1 cellular context compared by ENCODE assay signal in the genomic region with DNA sequence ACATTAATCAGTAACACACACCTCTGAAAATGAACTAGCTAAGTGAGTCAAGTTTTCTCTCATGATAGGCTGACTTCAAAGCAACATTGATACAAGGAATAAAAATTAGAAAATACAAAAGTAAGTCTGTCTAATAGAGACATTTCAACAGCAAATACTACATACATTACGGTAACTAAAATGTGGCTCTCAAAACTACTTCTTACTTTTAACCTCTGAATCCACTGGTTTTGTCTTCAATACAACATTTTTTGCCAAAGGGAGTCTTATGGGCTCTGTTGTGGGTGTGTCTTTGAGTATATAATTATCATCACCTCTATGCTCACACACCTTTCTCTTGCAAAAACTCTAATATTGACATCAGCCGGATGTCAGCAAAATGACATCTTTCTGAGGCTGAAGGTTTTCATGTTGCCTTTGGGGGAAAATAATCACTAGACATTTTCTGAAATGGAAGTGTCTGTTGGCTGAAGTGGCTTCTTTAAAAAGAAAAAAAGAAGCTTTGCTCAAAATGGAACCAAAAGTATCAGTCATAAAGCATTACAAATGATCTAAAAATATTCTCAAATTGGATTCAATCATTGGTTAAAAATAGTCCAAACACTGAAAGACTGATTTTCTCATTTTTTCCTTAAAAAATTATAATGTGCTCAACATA.
TF ChIP-seq lines count a peak whose summit lies in the region.

No MANE protein-coding gene starts in this region.

TF ChIP-seq in GM12878, 131 proteins besides CTCF, POLR2A, EP300 and RAD21 (continued from another document):
- peak; percentile 99 for TF ChIP-seq MEF2A (IDR thresholded peaks at IDR 0.05; ENCODE audit: insufficient read depth, low read depth, low read length)
- peak in 1 of 2 experiments; percentile 60; a peak in 1 of 4 replicates for TF ChIP-seq ETV6 (conservative IDR thresholded peaks at IDR 0.05 in 1 of 2, IDR thresholded peaks at IDR 0.05 in 1 of 2; ENCODE audit: borderline replicate concordance in 1 of 2, low read depth in 1 of 2)
- 0 out of 2 replicates have a peak, but pooled peaks have one; percentile 44 for TF ChIP-seq RB1 (IDR thresholded peaks at IDR 0.05; ENCODE audit: borderline replicate concordance)
- TF ChIP-seq MTA3 (IDR thresholded peaks at IDR 0.05; ENCODE audit: borderline replicate concordance, low read length): 0 out of 2 replicates have a peak, but pooled peaks have one; percentile 39
- TF ChIP-seq ZBED1 (IDR thresholded peaks at IDR 0.05; ENCODE audit: borderline replicate concordance): peak; percentile 76
- peak; percentile 83 for TF ChIP-seq MEF2B (IDR thresholded peaks at IDR 0.05; ENCODE audit: partially characterized antibody, poor library complexity, severe bottlenecking)
- 0 out of 2 replicates have a peak, but pooled peaks have one; percentile 1 for TF ChIP-seq HDGF (IDR thresholded peaks at IDR 0.05)
- no peak for TF ChIP-seq LARP7 (IDR thresholded peaks at IDR 0.05)
- TF ChIP-seq RUNX3 (IDR thresholded peaks at IDR 0.05; ENCODE audit: low read length): peak; percentile 70; the same call in 1 of the 2 replicates
- TF ChIP-seq, protein P1, sequence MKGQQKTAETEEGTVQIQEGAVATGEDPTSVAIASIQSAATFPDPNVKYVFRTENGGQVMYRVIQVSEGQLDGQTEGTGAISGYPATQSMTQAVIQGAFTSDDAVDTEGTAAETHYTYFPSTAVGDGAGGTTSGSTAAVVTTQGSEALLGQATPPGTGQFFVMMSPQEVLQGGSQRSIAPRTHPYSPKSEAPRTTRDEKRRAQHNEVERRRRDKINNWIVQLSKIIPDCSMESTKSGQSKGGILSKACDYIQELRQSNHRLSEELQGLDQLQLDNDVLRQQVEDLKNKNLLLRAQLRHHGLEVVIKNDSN (IDR thresholded peaks at IDR 0.05; ENCODE audit: borderline replicate concordance, extremely low read length, insufficient read depth, low read depth, low read length): no peak
- TF ChIP-seq GABPA (IDR thresholded peaks at IDR 0.05; ENCODE audit: low read depth): peak; percentile 72
- TF ChIP-seq CEBPB (IDR thresholded peaks at IDR 0.05; ENCODE audit: borderline replicate concordance in 1 of 2, low read depth in 2 of 2, low read length in 2 of 2): 0 out of 4 replicates have a peak, but pooled peaks of 1 of the 2 experiments have one; percentile 86
- peak; percentile 24; the same call in 1 of the 2 replicates for TF ChIP-seq PML (IDR thresholded peaks at IDR 0.05; ENCODE audit: low read length)
- TF ChIP-seq POLR2AphosphoS2 (IDR thresholded peaks at IDR 0.05; ENCODE audit: low read depth, low read length): no peak
- no peak for TF ChIP-seq BACH1 (IDR thresholded peaks at IDR 0.05; ENCODE audit: borderline replicate concordance)
- TF ChIP-seq, protein P2, sequence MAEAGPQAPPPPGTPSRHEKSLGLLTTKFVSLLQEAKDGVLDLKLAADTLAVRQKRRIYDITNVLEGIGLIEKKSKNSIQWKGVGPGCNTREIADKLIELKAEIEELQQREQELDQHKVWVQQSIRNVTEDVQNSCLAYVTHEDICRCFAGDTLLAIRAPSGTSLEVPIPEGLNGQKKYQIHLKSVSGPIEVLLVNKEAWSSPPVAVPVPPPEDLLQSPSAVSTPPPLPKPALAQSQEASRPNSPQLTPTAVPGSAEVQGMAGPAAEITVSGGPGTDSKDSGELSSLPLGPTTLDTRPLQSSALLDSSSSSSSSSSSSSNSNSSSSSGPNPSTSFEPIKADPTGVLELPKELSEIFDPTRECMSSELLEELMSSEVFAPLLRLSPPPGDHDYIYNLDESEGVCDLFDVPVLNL (IDR thresholded peaks at IDR 0.05; ENCODE audit: low read depth, low read length): no peak
- TF ChIP-seq, protein P3, sequence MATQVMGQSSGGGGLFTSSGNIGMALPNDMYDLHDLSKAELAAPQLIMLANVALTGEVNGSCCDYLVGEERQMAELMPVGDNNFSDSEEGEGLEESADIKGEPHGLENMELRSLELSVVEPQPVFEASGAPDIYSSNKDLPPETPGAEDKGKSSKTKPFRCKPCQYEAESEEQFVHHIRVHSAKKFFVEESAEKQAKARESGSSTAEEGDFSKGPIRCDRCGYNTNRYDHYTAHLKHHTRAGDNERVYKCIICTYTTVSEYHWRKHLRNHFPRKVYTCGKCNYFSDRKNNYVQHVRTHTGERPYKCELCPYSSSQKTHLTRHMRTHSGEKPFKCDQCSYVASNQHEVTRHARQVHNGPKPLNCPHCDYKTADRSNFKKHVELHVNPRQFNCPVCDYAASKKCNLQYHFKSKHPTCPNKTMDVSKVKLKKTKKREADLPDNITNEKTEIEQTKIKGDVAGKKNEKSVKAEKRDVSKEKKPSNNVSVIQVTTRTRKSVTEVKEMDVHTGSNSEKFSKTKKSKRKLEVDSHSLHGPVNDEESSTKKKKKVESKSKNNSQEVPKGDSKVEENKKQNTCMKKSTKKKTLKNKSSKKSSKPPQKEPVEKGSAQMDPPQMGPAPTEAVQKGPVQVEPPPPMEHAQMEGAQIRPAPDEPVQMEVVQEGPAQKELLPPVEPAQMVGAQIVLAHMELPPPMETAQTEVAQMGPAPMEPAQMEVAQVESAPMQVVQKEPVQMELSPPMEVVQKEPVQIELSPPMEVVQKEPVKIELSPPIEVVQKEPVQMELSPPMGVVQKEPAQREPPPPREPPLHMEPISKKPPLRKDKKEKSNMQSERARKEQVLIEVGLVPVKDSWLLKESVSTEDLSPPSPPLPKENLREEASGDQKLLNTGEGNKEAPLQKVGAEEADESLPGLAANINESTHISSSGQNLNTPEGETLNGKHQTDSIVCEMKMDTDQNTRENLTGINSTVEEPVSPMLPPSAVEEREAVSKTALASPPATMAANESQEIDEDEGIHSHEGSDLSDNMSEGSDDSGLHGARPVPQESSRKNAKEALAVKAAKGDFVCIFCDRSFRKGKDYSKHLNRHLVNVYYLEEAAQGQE (IDR thresholded peaks at IDR 0.05; ENCODE audit: low read depth, low read length): no peak
- no peak for TF ChIP-seq SMAD5 (IDR thresholded peaks at IDR 0.05; ENCODE audit: low read depth)
- no peak for TF ChIP-seq CHD2 (IDR thresholded peaks at IDR 0.05; ENCODE audit: borderline replicate concordance, low read depth, low read length)
- no peak for TF ChIP-seq PAX5 (IDR thresholded peaks at IDR 0.05; ENCODE audit: borderline replicate concordance, low read depth, low read length)
- TF ChIP-seq FOXM1 (IDR thresholded peaks at IDR 0.05; ENCODE audit: low read depth, low read length): peak; percentile 90; the same call in 1 of the 2 replicates
- TF ChIP-seq ZNF384 (IDR thresholded peaks at IDR 0.05; ENCODE audit: borderline replicate concordance, low read depth, low read length): peak; percentile 91
- no peak for TF ChIP-seq SP1 (IDR thresholded peaks at IDR 0.05; ENCODE audit: low read depth, low read length)
- 0 out of 2 replicates have a peak, but pooled peaks have one; percentile 12 for TF ChIP-seq GATAD2B (conservative IDR thresholded peaks at IDR 0.05; ENCODE audit: low read depth)
- TF ChIP-seq, protein P4, sequence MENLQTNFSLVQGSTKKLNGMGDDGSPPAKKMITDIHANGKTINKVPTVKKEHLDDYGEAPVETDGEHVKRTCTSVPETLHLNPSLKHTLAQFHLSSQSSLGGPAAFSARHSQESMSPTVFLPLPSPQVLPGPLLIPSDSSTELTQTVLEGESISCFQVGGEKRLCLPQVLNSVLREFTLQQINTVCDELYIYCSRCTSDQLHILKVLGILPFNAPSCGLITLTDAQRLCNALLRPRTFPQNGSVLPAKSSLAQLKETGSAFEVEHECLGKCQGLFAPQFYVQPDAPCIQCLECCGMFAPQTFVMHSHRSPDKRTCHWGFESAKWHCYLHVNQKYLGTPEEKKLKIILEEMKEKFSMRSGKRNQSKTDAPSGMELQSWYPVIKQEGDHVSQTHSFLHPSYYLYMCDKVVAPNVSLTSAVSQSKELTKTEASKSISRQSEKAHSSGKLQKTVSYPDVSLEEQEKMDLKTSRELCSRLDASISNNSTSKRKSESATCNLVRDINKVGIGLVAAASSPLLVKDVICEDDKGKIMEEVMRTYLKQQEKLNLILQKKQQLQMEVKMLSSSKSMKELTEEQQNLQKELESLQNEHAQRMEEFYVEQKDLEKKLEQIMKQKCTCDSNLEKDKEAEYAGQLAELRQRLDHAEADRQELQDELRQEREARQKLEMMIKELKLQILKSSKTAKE (IDR thresholded peaks at IDR 0.05; ENCODE audit: low read depth, poor library complexity, severe bottlenecking): peak; percentile 73
- TF ChIP-seq, protein P5, sequence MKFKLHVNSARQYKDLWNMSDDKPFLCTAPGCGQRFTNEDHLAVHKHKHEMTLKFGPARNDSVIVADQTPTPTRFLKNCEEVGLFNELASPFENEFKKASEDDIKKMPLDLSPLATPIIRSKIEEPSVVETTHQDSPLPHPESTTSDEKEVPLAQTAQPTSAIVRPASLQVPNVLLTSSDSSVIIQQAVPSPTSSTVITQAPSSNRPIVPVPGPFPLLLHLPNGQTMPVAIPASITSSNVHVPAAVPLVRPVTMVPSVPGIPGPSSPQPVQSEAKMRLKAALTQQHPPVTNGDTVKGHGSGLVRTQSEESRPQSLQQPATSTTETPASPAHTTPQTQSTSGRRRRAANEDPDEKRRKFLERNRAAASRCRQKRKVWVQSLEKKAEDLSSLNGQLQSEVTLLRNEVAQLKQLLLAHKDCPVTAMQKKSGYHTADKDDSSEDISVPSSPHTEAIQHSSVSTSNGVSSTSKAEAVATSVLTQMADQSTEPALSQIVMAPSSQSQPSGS (IDR thresholded peaks at IDR 0.05; ENCODE audit: low read length): peak; percentile 97
- TF ChIP-seq SMC3 (IDR thresholded peaks at IDR 0.05; ENCODE audit: borderline replicate concordance, low read length): no peak
- no peak for TF ChIP-seq BHLHE40 (IDR thresholded peaks at IDR 0.05; ENCODE audit: borderline replicate concordance in 1 of 2, low read depth in 2 of 2, low read length in 1 of 2)
- TF ChIP-seq, protein P6, sequence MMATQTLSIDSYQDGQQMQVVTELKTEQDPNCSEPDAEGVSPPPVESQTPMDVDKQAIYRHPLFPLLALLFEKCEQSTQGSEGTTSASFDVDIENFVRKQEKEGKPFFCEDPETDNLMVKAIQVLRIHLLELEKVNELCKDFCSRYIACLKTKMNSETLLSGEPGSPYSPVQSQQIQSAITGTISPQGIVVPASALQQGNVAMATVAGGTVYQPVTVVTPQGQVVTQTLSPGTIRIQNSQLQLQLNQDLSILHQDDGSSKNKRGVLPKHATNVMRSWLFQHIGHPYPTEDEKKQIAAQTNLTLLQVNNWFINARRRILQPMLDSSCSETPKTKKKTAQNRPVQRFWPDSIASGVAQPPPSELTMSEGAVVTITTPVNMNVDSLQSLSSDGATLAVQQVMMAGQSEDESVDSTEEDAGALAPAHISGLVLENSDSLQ (IDR thresholded peaks at IDR 0.05): peak; percentile 25; the same call in 1 of the 2 replicates
- TF ChIP-seq BCL11A (IDR thresholded peaks at IDR 0.05; ENCODE audit: low read depth, low read length): peak; percentile 37; the same call in 1 of the 2 replicates
- TF ChIP-seq JUNB (IDR thresholded peaks at IDR 0.05): peak; percentile 98
- TF ChIP-seq, protein P7, sequence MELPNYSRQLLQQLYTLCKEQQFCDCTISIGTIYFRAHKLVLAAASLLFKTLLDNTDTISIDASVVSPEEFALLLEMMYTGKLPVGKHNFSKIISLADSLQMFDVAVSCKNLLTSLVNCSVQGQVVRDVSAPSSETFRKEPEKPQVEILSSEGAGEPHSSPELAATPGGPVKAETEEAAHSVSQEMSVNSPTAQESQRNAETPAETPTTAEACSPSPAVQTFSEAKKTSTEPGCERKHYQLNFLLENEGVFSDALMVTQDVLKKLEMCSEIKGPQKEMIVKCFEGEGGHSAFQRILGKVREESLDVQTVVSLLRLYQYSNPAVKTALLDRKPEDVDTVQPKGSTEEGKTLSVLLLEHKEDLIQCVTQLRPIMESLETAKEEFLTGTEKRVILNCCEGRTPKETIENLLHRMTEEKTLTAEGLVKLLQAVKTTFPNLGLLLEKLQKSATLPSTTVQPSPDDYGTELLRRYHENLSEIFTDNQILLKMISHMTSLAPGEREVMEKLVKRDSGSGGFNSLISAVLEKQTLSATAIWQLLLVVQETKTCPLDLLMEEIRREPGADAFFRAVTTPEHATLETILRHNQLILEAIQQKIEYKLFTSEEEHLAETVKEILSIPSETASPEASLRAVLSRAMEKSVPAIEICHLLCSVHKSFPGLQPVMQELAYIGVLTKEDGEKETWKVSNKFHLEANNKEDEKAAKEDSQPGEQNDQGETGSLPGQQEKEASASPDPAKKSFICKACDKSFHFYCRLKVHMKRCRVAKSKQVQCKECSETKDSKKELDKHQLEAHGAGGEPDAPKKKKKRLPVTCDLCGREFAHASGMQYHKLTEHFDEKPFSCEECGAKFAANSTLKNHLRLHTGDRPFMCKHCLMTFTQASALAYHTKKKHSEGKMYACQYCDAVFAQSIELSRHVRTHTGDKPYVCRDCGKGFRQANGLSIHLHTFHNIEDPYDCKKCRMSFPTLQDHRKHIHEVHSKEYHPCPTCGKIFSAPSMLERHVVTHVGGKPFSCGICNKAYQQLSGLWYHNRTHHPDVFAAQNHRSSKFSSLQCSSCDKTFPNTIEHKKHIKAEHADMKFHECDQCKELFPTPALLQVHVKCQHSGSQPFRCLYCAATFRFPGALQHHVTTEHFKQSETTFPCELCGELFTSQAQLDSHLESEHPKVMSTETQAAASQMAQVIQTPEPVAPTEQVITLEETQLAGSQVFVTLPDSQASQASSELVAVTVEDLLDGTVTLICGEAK (IDR thresholded peaks at IDR 0.05; ENCODE audit: borderline replicate concordance): 0 out of 2 replicates have a peak, but pooled peaks have one; percentile 10
- TF ChIP-seq, protein P8, sequence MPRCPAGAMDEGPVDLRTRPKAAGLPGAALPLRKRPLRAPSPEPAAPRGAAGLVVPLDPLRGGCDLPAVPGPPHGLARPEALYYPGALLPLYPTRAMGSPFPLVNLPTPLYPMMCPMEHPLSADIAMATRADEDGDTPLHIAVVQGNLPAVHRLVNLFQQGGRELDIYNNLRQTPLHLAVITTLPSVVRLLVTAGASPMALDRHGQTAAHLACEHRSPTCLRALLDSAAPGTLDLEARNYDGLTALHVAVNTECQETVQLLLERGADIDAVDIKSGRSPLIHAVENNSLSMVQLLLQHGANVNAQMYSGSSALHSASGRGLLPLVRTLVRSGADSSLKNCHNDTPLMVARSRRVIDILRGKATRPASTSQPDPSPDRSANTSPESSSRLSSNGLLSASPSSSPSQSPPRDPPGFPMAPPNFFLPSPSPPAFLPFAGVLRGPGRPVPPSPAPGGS (IDR thresholded peaks at IDR 0.05; ENCODE audit: borderline replicate concordance, insufficient read depth, low read depth, low read length, poor library complexity, severe bottlenecking): peak; percentile 18
- TF ChIP-seq NFIC (IDR thresholded peaks at IDR 0.05; ENCODE audit: low read depth, low read length): peak; percentile 94
- TF ChIP-seq JUND (IDR thresholded peaks at IDR 0.05; ENCODE audit: low read depth, low read length): peak; percentile 50; the same call in 1 of the 2 replicates
- TF ChIP-seq ATF7 (IDR thresholded peaks at IDR 0.05; ENCODE audit: low read depth): peak; percentile 94
- peak; percentile 56 for TF ChIP-seq MTA2 (IDR thresholded peaks at IDR 0.05; ENCODE audit: low read depth)
- TF ChIP-seq KLF5 (IDR thresholded peaks at IDR 0.05; ENCODE audit: partially characterized antibody): no peak
